In genomic region chr1:215192306-215192705, GRCh38 we compare ENCODE assay signal across 1 cellular context.
TF ChIP-seq lines count a peak whose summit lies in the region.

No MANE protein-coding gene starts in this region.

TF ChIP-seq in GM23338, 12 proteins besides CTCF, POLR2A, EP300 and RAD21 (continued from another document):
- TF ChIP-seq ZNF462 (CRISPR knock-in tag; IDR thresholded peaks at IDR 0.05) (no peak), POLR2AphosphoS5 (IDR thresholded peaks at IDR 0.05; ENCODE audit: low read depth) (no peak)
